ENCODE assay signal across 1 cellular context in genomic region chr1:244970661-244971523, GRCh38.
TF ChIP-seq lines count a peak whose summit lies in the region.

No MANE protein-coding gene starts in this region.

TF ChIP-seq in K562, 482 proteins besides CTCF, POLR2A, EP300 and RAD21 (continued from another document and continues in another):
- TF ChIP-seq CBX3 (IDR thresholded peaks at IDR 0.05; ENCODE audit: borderline replicate concordance in 1 of 2, low read length in 2 of 2) (peak in 1 of 2 experiments; percentile 59; a peak in 2 of 3 replicates), ZNF324 (CRISPR knock-in tag; IDR thresholded peaks at IDR 0.05) (no peak), GATAD2B (IDR thresholded peaks at IDR 0.05; ENCODE audit: borderline replicate concordance) (0 out of 2 replicates have a peak, but pooled peaks have one; percentile 29), CAMTA2 (CRISPR knock-in tag; conservative IDR thresholded peaks at IDR 0.05) (peak; percentile 70; the same call in 1 of the 2 replicates), CBX5 (IDR thresholded peaks at IDR 0.05; ENCODE audit: borderline replicate concordance, low read depth) (no peak), SETDB1 (IDR thresholded peaks at IDR 0.05; ENCODE audit: low read length) (peak; percentile 52), ILK (tag; IDR thresholded peaks at IDR 0.05; ENCODE audit: borderline replicate concordance, low read depth) (no peak), ZNF76 (CRISPR knock-in tag; IDR thresholded peaks at IDR 0.05; ENCODE audit: borderline replicate concordance) (no peak; the same call in 1 of the 2 replicates), SRSF3 (IDR thresholded peaks at IDR 0.05; ENCODE audit: insufficient read depth, low read length) (0 out of 2 replicates have a peak, but pooled peaks have one; percentile 33), ZNF184 (CRISPR knock-in tag; IDR thresholded peaks at IDR 0.05) (no peak), SMARCB1 (IDR thresholded peaks at IDR 0.05; ENCODE audit: insufficient read length, low read depth) (no peak), EGR1 (conservative IDR thresholded peaks at IDR 0.05) (peak; percentile 92), RFX1 (IDR thresholded peaks at IDR 0.05) (no peak), KHSRP (IDR thresholded peaks at IDR 0.05) (peak; percentile 83), ZNF696 (CRISPR knock-in tag; conservative IDR thresholded peaks at IDR 0.05) (no peak), THAP12 (CRISPR knock-in tag; IDR thresholded peaks at IDR 0.05) (peak; percentile 85), POU5F1 (IDR thresholded peaks at IDR 0.05; ENCODE audit: borderline replicate concordance, low read depth, low read length, partially characterized antibody) (no peak), ZMIZ1 (IDR thresholded peaks at IDR 0.05; ENCODE audit: low read depth in 2 of 2, low read length in 2 of 2) (0 out of 4 replicates have a peak, but pooled peaks of 1 of the 2 experiments have one; percentile 19), NFXL1 (CRISPR knock-in tag; IDR thresholded peaks at IDR 0.05) (no peak; the same call in 1 of the 2 replicates), TBP (optimal IDR thresholded peaks at IDR 0.05; ENCODE audit: low read depth, low read length) (peak; percentile 89), RCOR1 (IDR thresholded peaks at IDR 0.05; ENCODE audit: borderline replicate concordance in 1 of 2, low read depth in 2 of 2, low read length in 2 of 2) (peak in 1 of 2 experiments; percentile 51; a peak in 1 of 4 replicates), FOXM1 (IDR thresholded peaks at IDR 0.05; ENCODE audit: low read depth) (no peak), FOXM1 (CRISPR knock-in tag; IDR thresholded peaks at IDR 0.05; ENCODE audit: low read depth) (peak; percentile 32; the same call in 1 of the 2 replicates), VEZF1 (CRISPR knock-in tag; IDR thresholded peaks at IDR 0.05) (peak; percentile 98), MXD1 (CRISPR knock-in tag; IDR thresholded peaks at IDR 0.05; ENCODE audit: borderline replicate concordance, poor library complexity, severe bottlenecking) (no peak), ZNF282 (CRISPR knock-in tag; IDR thresholded peaks at IDR 0.05) (no peak), ZNF263 (CRISPR knock-in tag; IDR thresholded peaks at IDR 0.05; ENCODE audit: borderline replicate concordance) (peak; percentile 98), SRSF1 (IDR thresholded peaks at IDR 0.05; ENCODE audit: low read depth, low read length) (no peak; the same call in 1 of the 2 replicates), CHD1 (IDR thresholded peaks at IDR 0.05; ENCODE audit: low read length) (peak; percentile 97), BRD4 (IDR thresholded peaks at IDR 0.05) (peak; percentile 100), SUPT5H (IDR thresholded peaks at IDR 0.05) (peak; percentile 86), HEY1 (CRISPR knock-in tag; IDR thresholded peaks at IDR 0.05; ENCODE audit: borderline replicate concordance) (peak; percentile 80; the same call in 1 of the 2 replicates), TRIM28 (IDR thresholded peaks at IDR 0.05) (peak; percentile 46; the same call in 1 of the 2 replicates), ARID4B (CRISPR knock-in tag; IDR thresholded peaks at IDR 0.05) (peak; percentile 47; the same call in 1 of the 2 replicates), NFE2L1 (tag; IDR thresholded peaks at IDR 0.05; ENCODE audit: borderline replicate concordance, low read depth) (no peak), THRB (CRISPR knock-in tag; conservative IDR thresholded peaks at IDR 0.05) (0 out of 2 replicates have a peak, but pooled peaks have one; percentile 6), RBBP5 (IDR thresholded peaks at IDR 0.05; ENCODE audit: borderline replicate concordance, insufficient read depth, low read length, poor library complexity, severe bottlenecking) (peak; percentile 96), TARDBP (IDR thresholded peaks at IDR 0.05) (peak; percentile 44; the same call in 1 of the 2 replicates), ZFP1 (CRISPR knock-in tag; IDR thresholded peaks at IDR 0.05) (peak; percentile 52; the same call in 1 of the 2 replicates), UBTF (IDR thresholded peaks at IDR 0.05; ENCODE audit: borderline replicate concordance in 1 of 2, low read depth in 2 of 2, low read length in 2 of 2) (peak; percentile 95 to 97; a peak in 3 of 4 replicates), ATF4 (CRISPR knock-in tag; IDR thresholded peaks at IDR 0.05) (peak; percentile 63; the same call in 1 of the 2 replicates), ZBTB9 (CRISPR knock-in tag; IDR thresholded peaks at IDR 0.05) (peak; percentile 90), PTTG1 (tag; IDR thresholded peaks at IDR 0.05; ENCODE audit: low read depth) (no peak)
